8 cellular contexts compared by ENCODE assay signal in genomic region chr17:47188799-47189731, GRCh38. TPM values are rescaled to one million over a fixed set of nuclear protein-coding genes. Genes with fewer than 3 reads are reported as not detected.
DNase-seq lines count a peak whose midpoint lies in the region; ATAC-seq and TF ChIP-seq lines count a peak whose summit lies in the region.

Gene CDC27, minus strand, starts transcription at chr17:47189295. Its CDS starts 123 bp downstream, at chr17:47189172.

- H3K36me3 ChIP-seq in WERI-Rb-1, result peaks cover 15% of the 10 kb centered on the region
- H3K36me3 ChIP-seq in mammary epithelial cell (ENCODE audit: insufficient read depth, low read length), result no peaks in the 10 kb centered on the region
- peaks cover 0 to 3% (median 0%) of the 10 kb centered on the region in 3 donors for H3K36me3 ChIP-seq in skeletal muscle tissue (ENCODE audit: control insufficient read depth in 3 of 3, insufficient read depth in 3 of 3, low read length in 3 of 3)

- peak within 1 kb of the TSS; percentile 94 for H2AFZ ChIP-seq in mammary epithelial cell (ENCODE audit: low read depth, low read length)

- CTCF ChIA-PET in mammary epithelial cell (lab: Charles Lee; ENCODE audit: low non-redundant PET), result interaction anchor here (0.8 kb wide), 1 partner anchor 85 kb away, joined by 7 read pairs; no protein-coding TSS in a partner anchor

- intact Hi-C loops in mammary epithelial cell (cut with micrococcal nuclease), result loop anchor here (1.0 to 2.0 kb wide), 2 partner anchors 16 to 126 kb away; no protein-coding TSS in a partner anchor

- TF ChIP-seq CTCF in WERI-Rb-1 (IDR thresholded peaks at IDR 0.05; ENCODE audit: low read depth, low read length), result no peak
- no peak for TF ChIP-seq CTCF in mammary epithelial cell (conservative IDR thresholded peaks at IDR 0.05 in 1 of 2, IDR thresholded peaks at IDR 0.05 in 1 of 2; ENCODE audit: extremely low read depth in 1 of 2, insufficient read depth in 1 of 2, low read depth in 1 of 2, low read length in 2 of 2)

- peak within 1 kb of the TSS; percentile 74 for H3K4me3 ChIP-seq in WERI-Rb-1 (ENCODE audit: low read depth, low read length)
- peak within 1 kb of the TSS; percentile 64 to 75 (median 70) for H3K4me3 ChIP-seq in mammary epithelial cell (replicated peaks in 1 of 3; ENCODE audit: insufficient read depth in 1 of 3, low read depth in 2 of 3, low read length in 3 of 3)
- H3K4me3 ChIP-seq in iPS-18c (ENCODE audit: insufficient read depth, low read depth, low read length), result peak within 1 kb of the TSS; percentile 95
- H3K4me3 ChIP-seq in skeletal muscle tissue (ENCODE audit: low read length in 3 of 3), result peak within 1 kb of the TSS; percentile 81 to 97 (median 87)

- ATAC-seq in GM18873 (IDR thresholded peaks at IDR 0.05; ENCODE audit: low FRiP score, unreplicated experiment) (peak; percentile 84), HG03139 (IDR thresholded peaks at IDR 0.05; ENCODE audit: unreplicated experiment) (peak; percentile 80)

- H3K27me3 ChIP-seq in WERI-Rb-1 (ENCODE audit: insufficient read depth, low read depth, severe bottlenecking), result no peaks in the 10 kb centered on the region
- no peaks in the 10 kb centered on the region for H3K27me3 ChIP-seq in mammary epithelial cell (ENCODE audit: insufficient read depth, low read length)
- no peaks in the 10 kb centered on the region for H3K27me3 ChIP-seq in skeletal muscle tissue (ENCODE audit: control insufficient read depth in 3 of 3, insufficient read depth in 3 of 3, low read length in 3 of 3)

- H3K79me2 ChIP-seq in mammary epithelial cell (ENCODE audit: insufficient read depth, low read length), result peaks cover 49% of the 10 kb centered on the region

- H4K20me1 ChIP-seq in mammary epithelial cell (ENCODE audit: insufficient read depth, low read length), result no peaks in the 10 kb centered on the region

- BruUV-seq in mammary epithelial cell (replicated peaks; lab: Mats Ljungman, UMichigan), result no TSS peak

- in situ Hi-C loops in ACHN (cut with HindIII; ENCODE audit: low pct_ligation_motif_present, low pct_unique_long_range_greater_than_20kb, low sequenced_read_pairs), result no loop called here
- in situ Hi-C loops in mammary epithelial cell (cut with MboI; ENCODE audit: low sequenced_read_pairs in 2 of 2), result no loop called here

- H3K9me3 ChIP-seq in WERI-Rb-1 (ENCODE audit: severe bottlenecking) (no peaks in the 10 kb centered on the region), mammary epithelial cell (replicated peaks; ENCODE audit: insufficient read depth, low read length) (no peaks in the 10 kb centered on the region), iPS-18c (ENCODE audit: control insufficient read depth, insufficient read depth, low read length) (peaks cover 4% of the 10 kb centered on the region), skeletal muscle tissue (ENCODE audit: control insufficient read depth in 3 of 3, low read length in 3 of 3) (no peaks in the 10 kb centered on the region)

- no peaks in the 10 kb centered on the region for H3K4me1 ChIP-seq in mammary epithelial cell (ENCODE audit: insufficient read depth, low read length)
- peaks cover 5 to 24% (median 18%) of the 10 kb centered on the region in 3 donors for H3K4me1 ChIP-seq in skeletal muscle tissue (ENCODE audit: control insufficient read depth in 3 of 3, insufficient read depth in 3 of 3, low read length in 3 of 3)

- peak within 1 kb of the TSS; percentile 90 for H3K4me2 ChIP-seq in mammary epithelial cell (ENCODE audit: insufficient read depth, low read depth, low read length)

- peak; percentile 99 for DNase-seq in ACHN
- peak; percentile 100 for DNase-seq in NCI-H2227 (lab: John Stamatoyannopoulos, UW; ENCODE audit: unreplicated experiment)
- DNase-seq in WERI-Rb-1, result peak; percentile 100
- DNase-seq in mammary epithelial cell, result peak; percentile 94

- H3K9ac ChIP-seq in mammary epithelial cell (ENCODE audit: insufficient read depth, low read length) (peak within 1 kb of the TSS; percentile 91), skeletal muscle tissue (ENCODE audit: low read depth in 1 of 3, low read length in 3 of 3) (peak within 1 kb of the TSS; percentile 96 to 100 (median 99))

- H3K27ac ChIP-seq in WERI-Rb-1 (peak within 1 kb of the TSS; percentile 91), mammary epithelial cell (ENCODE audit: insufficient read depth, low read depth, low read length) (peak within 1 kb of the TSS; percentile 85), skeletal muscle tissue (ENCODE audit: low read depth, low read length) (peak within 1 kb of the TSS; percentile 96)

- dilution Hi-C loops in mammary epithelial cell (cut with HindIII; ENCODE audit: low sequenced_read_pairs), result no loop called here

- 1% methylated on average over 37 of the region's 66 CpGs for WGBS in mammary epithelial cell (ENCODE audit: low coverage, missing lambda C conversion rate)

RNA-seq across cellular contexts. Expression of gene CDC27, which starts in this region (rescaled TPM):
- 100 to 1,000 TPM in 1 of 2 donors, 10 to 100 TPM in 1; 80.7 to 128 TPM for total RNA-seq in mammary epithelial cell
- polyA plus RNA-seq in mammary epithelial cell, result 84.5 TPM
- 155 TPM for polyA minus RNA-seq in mammary epithelial cell
- 71.0 TPM for total RNA-seq in skeletal muscle tissue

Comparison
In these comparisons a context has a peak if more than half of its experiments do, and no peak if none do; other contexts are left out.
1. Peak in every context shown above with its lines: DNase-seq, ATAC-seq, H3K4me3 ChIP-seq and H3K27ac ChIP-seq.